Comparison of ENCODE assay signal across 8 cellular contexts in genomic region chr2:200703132-200703925, GRCh38.
DNase-seq lines count a peak whose midpoint lies in the region; ATAC-seq, FAIRE-seq and TF ChIP-seq lines count a peak whose summit lies in the region.

No MANE protein-coding gene starts in this region.

- H3K36me3 ChIP-seq in ACC112 (ENCODE audit: insufficient read depth, low read length) (no peaks in the 10 kb centered on the region), esophagus squamous epithelium (no peaks in the 10 kb centered on the region), osteoblast (ENCODE audit: insufficient read depth, low read length) (no peaks in the 10 kb centered on the region)

- H3K4me3 ChIP-seq in ACC112 (ENCODE audit: low read depth, low read length) (no peak overlapping the region), esophagus squamous epithelium (no peak overlapping the region), osteoblast (ENCODE audit: insufficient read depth, low read length) (no peak overlapping the region)

- H3K9me3 ChIP-seq in esophagus squamous epithelium, result no peaks in the 10 kb centered on the region
- no peaks in the 10 kb centered on the region for H3K9me3 ChIP-seq in osteoblast (ENCODE audit: low read depth, low read length)

- peak; percentile 48 for DNase-seq in NCI-H1436 (lab: John Stamatoyannopoulos, UW)
- no peak for DNase-seq in esophagus squamous epithelium (lab: John Stamatoyannopoulos, UW)
- DNase-seq in osteoblast (ENCODE audit: insufficient read length, low spot score, missing footprints), result peak; percentile 79

- FAIRE-seq in G401.6 (lab: Jason Lieb, UNC), result peak; percentile 90
- FAIRE-seq in TTC549 (lab: Jason Lieb, UNC), result peak; percentile 90

- ATAC-seq in GM21423 (IDR thresholded peaks at IDR 0.05; ENCODE audit: unreplicated experiment) (no peak), HG03432 (IDR thresholded peaks at IDR 0.05; ENCODE audit: unreplicated experiment) (no peak)

- H4K20me1 ChIP-seq in osteoblast (ENCODE audit: insufficient read depth, low read length), result no peaks in the 10 kb centered on the region

- H3K27me3 ChIP-seq in ACC112 (ENCODE audit: insufficient read depth, low read length) (no peaks in the 10 kb centered on the region), esophagus squamous epithelium (no peaks in the 10 kb centered on the region), osteoblast (ENCODE audit: insufficient read depth, low read length) (no peaks in the 10 kb centered on the region)

- H3K4me1 ChIP-seq in ACC112 (ENCODE audit: control insufficient read depth, insufficient read depth, low read length, unreplicated experiment) (no peaks in the 10 kb centered on the region), esophagus squamous epithelium (no peaks in the 10 kb centered on the region), osteoblast (ENCODE audit: insufficient read depth, low read length) (no peaks in the 10 kb centered on the region)

- TF ChIP-seq POLR2A in esophagus squamous epithelium (IDR thresholded peaks at IDR 0.05), result no peak

- intact Hi-C loops in esophagus squamous epithelium (cut with DNase I), result loop anchor here (10.0 kb wide), 1 partner anchor 129 kb away; no protein-coding TSS in a partner anchor

- H3K4me2 ChIP-seq in osteoblast (ENCODE audit: insufficient read depth, low read length), result peak overlapping the region; percentile 35

- H2AFZ ChIP-seq in ACC112 (ENCODE audit: low read length, unreplicated experiment) (peak overlapping the region; percentile 49), osteoblast (ENCODE audit: low read length) (peak overlapping the region; percentile 69)

- no peaks in the 10 kb centered on the region for H3K79me2 ChIP-seq in ACC112 (ENCODE audit: control insufficient read depth, insufficient read depth, low read length, unreplicated experiment)
- no peaks in the 10 kb centered on the region for H3K79me2 ChIP-seq in osteoblast (ENCODE audit: insufficient read depth, low read length)

- H3K27ac ChIP-seq in ACC112 (ENCODE audit: low read depth, low read length) (no peak overlapping the region), esophagus squamous epithelium (no peak overlapping the region), osteoblast (ENCODE audit: low read depth, low read length) (no peak overlapping the region)

- peak; percentile 13 to 66 (median 38) for TF ChIP-seq CTCF in esophagus squamous epithelium (IDR thresholded peaks at IDR 0.05)
- peak; percentile 69 for TF ChIP-seq CTCF in osteoblast (IDR thresholded peaks at IDR 0.05; ENCODE audit: extremely low read depth, low read depth, low read length)

- 36 to 44% methylated on average over 5 to 6 of the region's 6 CpGs for WGBS in esophagus squamous epithelium, 2 donors
